37 cellular contexts compared by ENCODE assay signal in the genomic region with DNA sequence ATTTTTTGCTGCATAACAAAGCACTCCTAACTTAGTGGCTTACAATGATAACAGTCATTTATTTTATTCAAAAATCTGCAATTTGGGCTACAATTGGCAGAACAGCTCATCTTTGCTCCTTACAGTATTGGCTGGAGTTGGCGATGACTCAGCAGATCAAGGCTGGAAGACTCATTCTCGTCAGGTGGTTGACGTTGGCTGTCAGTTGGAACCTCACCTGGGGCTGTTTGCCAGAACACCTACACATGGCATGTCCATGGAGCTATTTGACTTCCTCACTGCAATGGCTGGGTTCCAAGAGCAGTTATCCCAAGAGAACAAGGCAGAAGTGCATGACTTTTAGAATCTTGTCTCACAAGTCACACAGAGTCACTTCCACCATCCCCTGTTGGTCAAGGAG.
DNase-seq lines count a peak whose midpoint lies in the region; ATAC-seq, FAIRE-seq and TF ChIP-seq lines count a peak whose summit lies in the region.
"Had no signal": no experiment of that assay in that cellular context is flagged by ENCODE, and none has a peak within 500 bp of the region (broad histone marks: within the 10 kb centered on the region; RNA-seq: fewer than 3 reads in every experiment).

No MANE protein-coding gene starts in this region.

- intact Hi-C loops in colonic mucosa (cut with DNase I) = no loop called here

- H3K4me3 Mint-ChIP-seq in WTC11 = no peak overlapping the region
- no peak overlapping the region for H3K4me3 Mint-ChIP-seq in activated CD4-positive, alpha-beta T cell treated with anti-CD3 and anti-CD28 coated beads, Interleukin-2, amount 10 ng/mL, durations not matched to agents 7 days and 5 days
- H3K4me3 Mint-ChIP-seq: activated naive CD8-positive, alpha-beta T cell treated with anti-CD3 and anti-CD28 coated beads for 36 hours; activated T-cell treated with anti-CD3 and anti-CD28 coated beads, Interleukin-2, amount 50 U/mL, for 24 hours; B cell; CD8-positive, alpha-beta memory T cell; HFFc6; natural killer cell treated with Interleukin-12 subunit alpha and Interleukin-12 subunit beta and Interleukin-15 and Interleukin-18, amount 100 ng/mL, for 72 hours; T-helper 1 cell treated with Interleukin-12 subunit alpha and Interleukin-12 subunit beta and Interleukin-4 antibody, amounts not matched to agents 30 μg/mL and 1 μg/mL, for 36 hours had no signal

- no peaks in the 10 kb centered on the region for H3K9me3 ChIP-seq in colonic mucosa
- H3K9me3 ChIP-seq: esophagus squamous epithelium, heart left ventricle, lower lobe of right lung, prostate gland, SK-N-SH, tibial nerve had no signal

- no peaks in the 10 kb centered on the region for H3K36me3 ChIP-seq in colonic mucosa
- H3K36me3 ChIP-seq: cardiac muscle cell, prostate gland had no signal

- ATAC-seq in left lobe of liver (peak; percentile 60), WTC11 (no peak), HG03432 (IDR thresholded peaks at IDR 0.05; ENCODE audit: unreplicated experiment) (no peak)
- ATAC-seq: heart left ventricle; lower lobe of right lung; natural killer cell treated with Interleukin-12 subunit alpha and Interleukin-12 subunit beta and Interleukin-15 and Interleukin-18, amount 100 ng/mL, for 72 hours had no signal

- CTCF ChIA-PET in WTC11 (lab: Charles Lee) = no interaction called here
- CTCF ChIA-PET in activated CD4-positive, alpha-beta T cell treated with anti-CD3 and anti-CD28 coated beads, Interleukin-2, amount 10 ng/mL, durations not matched to agents 7 days and 5 days (lab: Charles Lee) = no interaction called here

- no peak for TF ChIP-seq CTCF in colonic mucosa (IDR thresholded peaks at IDR 0.05)
- TF ChIP-seq CTCF in WTC11 (IDR thresholded peaks at IDR 0.05) = no peak

- H3K4me1 ChIP-seq in colonic mucosa = no peaks in the 10 kb centered on the region
- H3K4me1 ChIP-seq: lower lobe of right lung, prostate gland, tibial nerve had no signal

- H3K27ac ChIP-seq in colonic mucosa = no peak overlapping the region
- H3K27ac ChIP-seq: cardiac muscle cell, esophagus squamous epithelium, GM23248, heart left ventricle, lower lobe of right lung, prostate gland, tibial nerve had no signal

- FAIRE-seq in GM12891 (lab: Jason Lieb, UNC) = peak; percentile 57

- H3K4me1 Mint-ChIP-seq in WTC11 = no peaks in the 10 kb centered on the region
- H3K4me1 Mint-ChIP-seq in activated CD4-positive, alpha-beta T cell treated with anti-CD3 and anti-CD28 coated beads, Interleukin-2, amount 10 ng/mL, durations not matched to agents 7 days and 5 days = peaks cover 11% of the 10 kb centered on the region

- H3K9ac ChIP-seq in colonic mucosa (ENCODE audit: low read depth in 2 of 2, low read length in 2 of 2) = no peak overlapping the region
- H3K9ac ChIP-seq: GM23248, SK-N-SH had no signal

- no peak overlapping the region for H3K4me3 ChIP-seq in colonic mucosa
- H3K4me3 ChIP-seq: cardiac muscle cell, esophagus squamous epithelium, GM23248, heart left ventricle, lower lobe of right lung, prostate gland, tibial nerve had no signal

- DNase-seq in GM12891 (ENCODE audit: insufficient read length, low spot score) = no peak
- DNase-seq in NCI-H69 (lab: John Stamatoyannopoulos, UW) = peak; percentile 60
- peak; percentile 58 for DNase-seq in colonic mucosa
- no peak for DNase-seq in left lobe of liver (ENCODE audit: low spot score)
- DNase-seq in LoVo (ENCODE audit: low spot score) = no peak
- no peak for DNase-seq in WTC11 (ENCODE audit: low spot score)
- no peak for DNase-seq in activated CD4-positive, alpha-beta T cell treated with anti-CD3 and anti-CD28 coated beads, Interleukin-2, amount 10 ng/mL, durations not matched to agents 7 days and 5 days
- DNase-seq: ACHN; activated CD4-positive, CD25-positive, alpha-beta regulatory T cell; activated gamma-delta T cell; activated naive CD8-positive, alpha-beta T cell treated with anti-CD3 and anti-CD28 coated beads for 36 hours; activated T-cell treated with anti-CD3 and anti-CD28 coated beads, Interleukin-2, amount 50 U/mL, for 24 hours; anterior cingulate cortex; CD8-positive, alpha-beta memory T cell; cortex of kidney; DMS 273 treated with DMSO at 0.1 percent for 48 hours; esophagus squamous epithelium; foreskin melanocyte; GM23248; heart left ventricle; HFFc6; islet precursor cell; KG1; lower lobe of right lung; NCI-H1417; NCI-H226; NCI-H82; occipital lobe; SK-N-SH; stimulated activated CD4-positive, alpha-beta T cell treated with anti-CD3 and anti-CD28 coated beads, Interleukin-4, amount 100 ng/mL, for 24 hours had no signal

- H3K36me3 Mint-ChIP-seq in WTC11 = no peaks in the 10 kb centered on the region
- no peaks in the 10 kb centered on the region for H3K36me3 Mint-ChIP-seq in activated CD4-positive, alpha-beta T cell treated with anti-CD3 and anti-CD28 coated beads, Interleukin-2, amount 10 ng/mL, durations not matched to agents 7 days and 5 days (ENCODE audit: low read depth)
- H3K36me3 Mint-ChIP-seq: activated naive CD8-positive, alpha-beta T cell treated with anti-CD3 and anti-CD28 coated beads for 36 hours; natural killer cell treated with Interleukin-12 subunit alpha and Interleukin-12 subunit beta and Interleukin-15 and Interleukin-18, amount 100 ng/mL, for 72 hours had no signal

- H3K27me3 Mint-ChIP-seq in WTC11 (ENCODE audit: low read depth) = no peaks in the 10 kb centered on the region
- no peaks in the 10 kb centered on the region for H3K27me3 Mint-ChIP-seq in activated CD4-positive, alpha-beta T cell treated with anti-CD3 and anti-CD28 coated beads, Interleukin-2, amount 10 ng/mL, durations not matched to agents 7 days and 5 days
- H3K27me3 Mint-ChIP-seq: activated naive CD8-positive, alpha-beta T cell treated with anti-CD3 and anti-CD28 coated beads for 36 hours; activated T-cell treated with anti-CD3 and anti-CD28 coated beads, Interleukin-2, amount 50 U/mL, for 24 hours; B cell; CD8-positive, alpha-beta memory T cell; natural killer cell treated with Interleukin-12 subunit alpha and Interleukin-12 subunit beta and Interleukin-15 and Interleukin-18, amount 100 ng/mL, for 72 hours had no signal

- POLR2A ChIA-PET in WTC11 (lab: Charles Lee) = no interaction called here
- POLR2A ChIA-PET in activated CD4-positive, alpha-beta T cell treated with anti-CD3 and anti-CD28 coated beads, Interleukin-2, amount 10 ng/mL, durations not matched to agents 7 days and 5 days (lab: Charles Lee) = no interaction called here

- H3K9me3 Mint-ChIP-seq in WTC11 = 0 out of 2 replicates have a peak, but pooled peaks cover 3% of the 10 kb centered on the region
- H3K9me3 Mint-ChIP-seq in activated CD4-positive, alpha-beta T cell treated with anti-CD3 and anti-CD28 coated beads, Interleukin-2, amount 10 ng/mL, durations not matched to agents 7 days and 5 days = no peaks in the 10 kb centered on the region
- H3K9me3 Mint-ChIP-seq: activated naive CD8-positive, alpha-beta T cell treated with anti-CD3 and anti-CD28 coated beads for 36 hours; activated T-cell treated with anti-CD3 and anti-CD28 coated beads, Interleukin-2, amount 50 U/mL, for 24 hours; CD8-positive, alpha-beta memory T cell; HFFc6; natural killer cell treated with Interleukin-12 subunit alpha and Interleukin-12 subunit beta and Interleukin-15 and Interleukin-18, amount 100 ng/mL, for 72 hours; T-helper 1 cell treated with Interleukin-12 subunit alpha and Interleukin-12 subunit beta and Interleukin-4 antibody, amounts not matched to agents 30 μg/mL and 1 μg/mL, for 36 hours had no signal

- TF ChIP-seq POLR2A in GM12891 (IDR thresholded peaks at IDR 0.05; ENCODE audit: low read depth, low read length) = no peak

- no peak overlapping the region for H3K27ac Mint-ChIP-seq in WTC11
- H3K27ac Mint-ChIP-seq in activated CD4-positive, alpha-beta T cell treated with anti-CD3 and anti-CD28 coated beads, Interleukin-2, amount 10 ng/mL, durations not matched to agents 7 days and 5 days = no peak overlapping the region
- H3K27ac Mint-ChIP-seq: activated naive CD8-positive, alpha-beta T cell treated with anti-CD3 and anti-CD28 coated beads for 36 hours; activated T-cell treated with anti-CD3 and anti-CD28 coated beads, Interleukin-2, amount 50 U/mL, for 24 hours; B cell; CD8-positive, alpha-beta memory T cell; HFFc6; natural killer cell treated with Interleukin-12 subunit alpha and Interleukin-12 subunit beta and Interleukin-15 and Interleukin-18, amount 100 ng/mL, for 72 hours; T-helper 1 cell treated with Interleukin-12 subunit alpha and Interleukin-12 subunit beta and Interleukin-4 antibody, amounts not matched to agents 30 μg/mL and 1 μg/mL, for 36 hours had no signal

- no peaks in the 10 kb centered on the region for H3K27me3 ChIP-seq in colonic mucosa
- H3K27me3 ChIP-seq: cardiac muscle cell, esophagus squamous epithelium, heart left ventricle, tibial nerve had no signal

TF ChIP-seq in GM12891, 5 proteins besides CTCF, POLR2A, EP300 and RAD21:
- TF ChIP-seq POU2F2 (IDR thresholded peaks at IDR 0.05; ENCODE audit: low read depth, low read length) = no peak
- no peak for TF ChIP-seq POLR2AphosphoS5 (IDR thresholded peaks at IDR 0.05; ENCODE audit: low read depth, low read length)
- no peak for TF ChIP-seq PAX5 (IDR thresholded peaks at IDR 0.05; ENCODE audit: insufficient read depth, low read length, severe bottlenecking)
- no peak for TF ChIP-seq SPI1 (IDR thresholded peaks at IDR 0.05; ENCODE audit: low read depth, low read length)
- no peak for TF ChIP-seq TAF1 (IDR thresholded peaks at IDR 0.05; ENCODE audit: low read depth, low read length)

TF ChIP-seq in WTC11, 78 proteins besides CTCF, POLR2A, EP300 and RAD21:
- TF ChIP-seq ETV6 (CRISPR knock-in tag; IDR thresholded peaks at IDR 0.05) = no peak
- TF ChIP-seq ELF4 (CRISPR knock-in tag; IDR thresholded peaks at IDR 0.05; ENCODE audit: low read depth) = no peak
- TF ChIP-seq ZNF232 (CRISPR knock-in tag; IDR thresholded peaks at IDR 0.05) = no peak
- no peak for TF ChIP-seq ZNF416 (CRISPR knock-in tag; IDR thresholded peaks at IDR 0.05)
TF ChIP-seq in WTC11: peak in this region for 0.

Comparison
In these comparisons a context has a peak if more than half of its experiments do, and no peak if none do; other contexts are left out.
1. DNase-seq: peak in NCI-H69 (single experiment) and colonic mucosa (single experiment); none in GM12891 (single experiment), left lobe of liver (single experiment), LoVo (single experiment), WTC11 (single experiment) and activated CD4-positive, alpha-beta T cell treated with anti-CD3 and anti-CD28 coated beads, Interleukin-2, amount 10 ng/mL, durations not matched to agents 7 days and 5 days (single experiment).